In the genomic region with DNA sequence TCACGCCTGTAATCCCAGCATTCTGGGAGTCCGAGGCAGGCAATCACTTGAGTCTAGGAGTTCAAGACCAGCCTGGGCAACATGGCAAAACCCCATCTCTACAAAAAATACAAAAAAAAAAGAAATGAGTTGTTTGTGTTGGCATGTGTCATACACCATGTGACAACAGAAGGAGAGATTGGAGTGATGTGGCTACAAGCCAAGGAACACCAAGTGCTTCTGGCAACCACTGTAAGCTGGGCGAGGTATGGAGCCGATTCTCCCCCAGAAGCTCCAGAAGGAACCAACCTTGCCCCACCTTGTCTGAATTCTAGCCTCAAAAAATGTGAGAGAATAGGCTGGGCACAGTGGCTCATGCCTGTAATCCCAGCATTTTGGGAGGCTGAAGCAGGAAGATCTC, we compare ENCODE assay signal across 17 cellular contexts.
"Had no signal": no experiment of that assay in that cellular context is flagged by ENCODE, and none has a peak within 500 bp of the region (broad histone marks: within the 10 kb centered on the region; RNA-seq: fewer than 3 reads in every experiment).

No MANE protein-coding gene starts in this region.

- H3K4me3 Mint-ChIP-seq: activated naive CD4-positive, alpha-beta T cell treated with anti-CD3 and anti-CD28 coated beads for 36 hours; activated naive CD8-positive, alpha-beta T cell treated with anti-CD3 and anti-CD28 coated beads, Interleukin-2, amount 10 ng/mL, durations not matched to agents 7 days and 5 days; activated T-cell treated with anti-CD3 and anti-CD28 coated beads, Interleukin-2, amount 50 U/mL, for 72 hours; natural killer cell; T-helper 1 cell treated with Interleukin-12 subunit alpha and Interleukin-12 subunit beta and Interleukin-4 antibody, amounts not matched to agents 30 μg/mL and 1 μg/mL, for 36 hours; WTC11 had no signal

- H3K4me1 Mint-ChIP-seq: activated naive CD8-positive, alpha-beta T cell treated with anti-CD3 and anti-CD28 coated beads, Interleukin-2, amount 10 ng/mL, durations not matched to agents 7 days and 5 days had no signal

- DNase-seq: activated CD8-positive, alpha-beta memory T cell treated with anti-CD3 and anti-CD28 coated beads, Interleukin-2, amount 50 U/mL, for 48 hours; activated effector memory CD4-positive, alpha-beta T cell treated with Interleukin-2 at 50 U/mL for 16 hours; activated naive CD4-positive, alpha-beta T cell treated with anti-CD3 and anti-CD28 coated beads for 36 hours; activated naive CD8-positive, alpha-beta T cell treated with anti-CD3 and anti-CD28 coated beads, Interleukin-2, amount 10 ng/mL, durations not matched to agents 7 days and 5 days; activated T-cell treated with anti-CD3 and anti-CD28 coated beads, Interleukin-2, amount 50 U/mL, for 72 hours; amygdala; cerebellar nuclear complex; foreskin fibroblast; midbrain; natural killer cell; spleen; stimulated activated CD4-positive, alpha-beta T cell treated with anti-CD3 and anti-CD28 coated beads, Interleukin-4, amount 100 ng/mL, for 1 hour; stimulated activated naive CD4-positive, alpha-beta T cell treated with Interleukin-2 at 50 U/mL for 16 hours; T1000 had no signal

- H3K27ac Mint-ChIP-seq: activated naive CD4-positive, alpha-beta T cell treated with anti-CD3 and anti-CD28 coated beads for 36 hours; activated naive CD8-positive, alpha-beta T cell treated with anti-CD3 and anti-CD28 coated beads, Interleukin-2, amount 10 ng/mL, durations not matched to agents 7 days and 5 days; activated T-cell treated with anti-CD3 and anti-CD28 coated beads, Interleukin-2, amount 50 U/mL, for 72 hours; natural killer cell; progenitor cell of endocrine pancreas; T-helper 1 cell treated with Interleukin-12 subunit alpha and Interleukin-12 subunit beta and Interleukin-4 antibody, amounts not matched to agents 30 μg/mL and 1 μg/mL, for 36 hours; WTC11 had no signal

- H3K9me3 Mint-ChIP-seq: activated naive CD4-positive, alpha-beta T cell treated with anti-CD3 and anti-CD28 coated beads for 36 hours; activated naive CD8-positive, alpha-beta T cell treated with anti-CD3 and anti-CD28 coated beads, Interleukin-2, amount 10 ng/mL, durations not matched to agents 7 days and 5 days; activated T-cell treated with anti-CD3 and anti-CD28 coated beads, Interleukin-2, amount 50 U/mL, for 72 hours; natural killer cell; T-helper 1 cell treated with Interleukin-12 subunit alpha and Interleukin-12 subunit beta and Interleukin-4 antibody, amounts not matched to agents 30 μg/mL and 1 μg/mL, for 36 hours; WTC11 had no signal

- H3K36me3 Mint-ChIP-seq: activated naive CD8-positive, alpha-beta T cell treated with anti-CD3 and anti-CD28 coated beads, Interleukin-2, amount 10 ng/mL, durations not matched to agents 7 days and 5 days; natural killer cell; WTC11 had no signal

- ATAC-seq: activated T-cell treated with anti-CD3 and anti-CD28 coated beads, Interleukin-2, amount 50 U/mL, for 72 hours; natural killer cell; WTC11 had no signal
